ENCODE assay signal across 9 cellular contexts in genomic region chr20:59016795-59017492, GRCh38. TPM values are rescaled to one million over a fixed set of nuclear protein-coding genes. Genes with fewer than 3 reads are reported as not detected.
DNase-seq lines count a peak whose midpoint lies in the region; FAIRE-seq and TF ChIP-seq lines count a peak whose summit lies in the region.
"Had no signal": no experiment of that assay in that cellular context is flagged by ENCODE, and none has a peak within 500 bp of the region (broad histone marks: within the 10 kb centered on the region; RNA-seq: fewer than 3 reads in every experiment).

No MANE protein-coding gene starts in this region.

- no peaks in the 10 kb centered on the region for H4K20me1 ChIP-seq in DOHH2 (ENCODE audit: control insufficient read depth, insufficient read depth, low read depth, low read length)

- no peaks in the 10 kb centered on the region for H3K9me3 ChIP-seq in DOHH2 (ENCODE audit: control insufficient read depth, insufficient read depth, low read length)

- no peak for TF ChIP-seq CTCF in DOHH2 (IDR thresholded peaks at IDR 0.05; ENCODE audit: low read depth, low read length, poor library complexity, severe bottlenecking)

- DNase-seq in M059J (ENCODE audit: low read depth) (peak; percentile 56), kidney tubule cell (ENCODE audit: low spot score) (peak; percentile 27), 8988T (no peak), anterior cingulate cortex (lab: John Stamatoyannopoulos, UW) (no peak), GM12892 (ENCODE audit: insufficient read length) (no peak), SKM-1 (lab: John Stamatoyannopoulos, UW; ENCODE audit: unreplicated experiment) (no peak)
- no peak for DNase-seq in activated T-helper 2 cell treated with anti-CD3 and anti-CD28 coated beads, Interferon-gamma antibody, Interleukin-2, Interleukin-4, amounts not matched to agents 10 μg/mL and 5 μg/mL and 100 μg/mL, durations not matched to agents 14 hours and 24 hours and 36 hours (ENCODE audit: low spot score)
- DNase-seq: effector CD8-positive, alpha-beta T cell had no signal

- no peak for FAIRE-seq in GM12892 (lab: Jason Lieb, UNC)

- no peaks in the 10 kb centered on the region for H3K36me3 ChIP-seq in DOHH2 (ENCODE audit: control insufficient read depth, low read length)

- peak overlapping the region; percentile 55 for H3K4me3 ChIP-seq in DOHH2 (ENCODE audit: low read length)

- H3K79me2 ChIP-seq in DOHH2 (ENCODE audit: control insufficient read depth, low read length), result no peaks in the 10 kb centered on the region

- H3K36me3 Mint-ChIP-seq in activated T-helper 2 cell treated with anti-CD3 and anti-CD28 coated beads, Interferon-gamma antibody, Interleukin-2, Interleukin-4, amounts not matched to agents 10 μg/mL and 5 μg/mL and 100 μg/mL, durations not matched to agents 14 hours and 24 hours and 36 hours (ENCODE audit: low read depth), result peaks cover 3% of the 10 kb centered on the region

- H3K27me3 Mint-ChIP-seq in activated T-helper 2 cell treated with anti-CD3 and anti-CD28 coated beads, Interferon-gamma antibody, Interleukin-2, Interleukin-4, amounts not matched to agents 10 μg/mL and 5 μg/mL and 100 μg/mL, durations not matched to agents 14 hours and 24 hours and 36 hours (ENCODE audit: low read depth), result no peaks in the 10 kb centered on the region

- intact Hi-C loops in activated T-helper 2 cell treated with anti-CD3 and anti-CD28 coated beads, Interferon-gamma antibody, Interleukin-2, Interleukin-4, amounts not matched to agents 10 μg/mL and 5 μg/mL and 100 μg/mL, durations not matched to agents 14 hours and 24 hours and 36 hours (cut with micrococcal nuclease), result no loop called here

- no peaks in the 10 kb centered on the region for H3K9me3 Mint-ChIP-seq in activated T-helper 2 cell treated with anti-CD3 and anti-CD28 coated beads, Interferon-gamma antibody, Interleukin-2, Interleukin-4, amounts not matched to agents 10 μg/mL and 5 μg/mL and 100 μg/mL, durations not matched to agents 14 hours and 24 hours and 36 hours

- H3K27me3 ChIP-seq in DOHH2 (ENCODE audit: control insufficient read depth, low read length), result no peaks in the 10 kb centered on the region

- peak overlapping the region; percentile 71 for H3K4me2 ChIP-seq in DOHH2 (ENCODE audit: low read length)

- no peak for TF ChIP-seq POLR2A in GM12892 (IDR thresholded peaks at IDR 0.05; ENCODE audit: low read depth, low read length)

- H3K9me2 ChIP-seq in DOHH2 (replicated peaks; ENCODE audit: control insufficient read depth, low read length), result no peaks in the 10 kb centered on the region

- peaks cover 20% of the 10 kb centered on the region for H3K4me1 ChIP-seq in DOHH2 (ENCODE audit: control insufficient read depth, low read length)

- 0 out of 2 replicates have a peak, but pooled peaks cover 4% of the 10 kb centered on the region for H3F3A ChIP-seq in DOHH2 (ENCODE audit: control insufficient read depth, insufficient read depth)

- no peak overlapping the region for H3K4me3 Mint-ChIP-seq in activated T-helper 2 cell treated with anti-CD3 and anti-CD28 coated beads, Interferon-gamma antibody, Interleukin-2, Interleukin-4, amounts not matched to agents 10 μg/mL and 5 μg/mL and 100 μg/mL, durations not matched to agents 14 hours and 24 hours and 36 hours (ENCODE audit: low read depth)

- H3K27ac Mint-ChIP-seq in activated T-helper 2 cell treated with anti-CD3 and anti-CD28 coated beads, Interferon-gamma antibody, Interleukin-2, Interleukin-4, amounts not matched to agents 10 μg/mL and 5 μg/mL and 100 μg/mL, durations not matched to agents 14 hours and 24 hours and 36 hours, result peak overlapping the region; percentile 5

- H3K27ac ChIP-seq in DOHH2 (ENCODE audit: low read depth, low read length), result peak overlapping the region; percentile 59

- peaks cover 43% of the 10 kb centered on the region for H3K4me1 Mint-ChIP-seq in activated T-helper 2 cell treated with anti-CD3 and anti-CD28 coated beads, Interferon-gamma antibody, Interleukin-2, Interleukin-4, amounts not matched to agents 10 μg/mL and 5 μg/mL and 100 μg/mL, durations not matched to agents 14 hours and 24 hours and 36 hours (ENCODE audit: low read depth)

RNA-seq across cellular contexts. Expression of gene TUBB1, which starts 2.3 kb away (rescaled TPM):
- 0.17 TPM in 1 of 2 replicates, not detected in the other for total RNA-seq in M059J (2014; rRNA removed; shearing (Covaris generic))
- total RNA-seq in activated T-helper 2 cell treated with anti-CD3 and anti-CD28 coated beads, Interferon-gamma antibody, Interleukin-2, Interleukin-4, amounts not matched to agents 10 μg/mL and 5 μg/mL and 100 μg/mL, durations not matched to agents 14 hours and 24 hours and 36 hours, result not detected in 2 replicates
- polyA plus RNA-seq in GM12892 (2012; ENCODE audit: missing spikeins), result 0.66 TPM

RNA-seq across cellular contexts. Expression of gene CTSZ, which starts 9.9 kb away (rescaled TPM):
- total RNA-seq in M059J (2014; rRNA removed; shearing (Covaris generic)), result 12.4 and 14.9 TPM in 2 replicates
- total RNA-seq in activated T-helper 2 cell treated with anti-CD3 and anti-CD28 coated beads, Interferon-gamma antibody, Interleukin-2, Interleukin-4, amounts not matched to agents 10 μg/mL and 5 μg/mL and 100 μg/mL, durations not matched to agents 14 hours and 24 hours and 36 hours, result 62.0 and 66.1 TPM in 2 replicates
- polyA plus RNA-seq in GM12892 (2012; ENCODE audit: missing spikeins), result 109 TPM

RNA-seq across cellular contexts. Expression of gene ATP5F1E, which starts 15.2 kb away (rescaled TPM):
- 71.7 and 100 TPM in 2 replicates for total RNA-seq in M059J (2014; rRNA removed; shearing (Covaris generic))
- 61.2 and 66.9 TPM in 2 replicates for total RNA-seq in activated T-helper 2 cell treated with anti-CD3 and anti-CD28 coated beads, Interferon-gamma antibody, Interleukin-2, Interleukin-4, amounts not matched to agents 10 μg/mL and 5 μg/mL and 100 μg/mL, durations not matched to agents 14 hours and 24 hours and 36 hours
- 81.7 TPM for polyA plus RNA-seq in GM12892 (2012; ENCODE audit: missing spikeins)

RNA-seq across cellular contexts. Expression of gene PRELID3B, which starts 25.6 kb away (rescaled TPM):
- total RNA-seq in M059J (2014; rRNA removed; shearing (Covaris generic)), result 112 and 114 TPM in 2 replicates
- total RNA-seq in activated T-helper 2 cell treated with anti-CD3 and anti-CD28 coated beads, Interferon-gamma antibody, Interleukin-2, Interleukin-4, amounts not matched to agents 10 μg/mL and 5 μg/mL and 100 μg/mL, durations not matched to agents 14 hours and 24 hours and 36 hours, result 106 and 112 TPM in 2 replicates
- 83.4 TPM for polyA plus RNA-seq in GM12892 (2012; ENCODE audit: missing spikeins)

RNA-seq across cellular contexts. Expression of gene NELFCD, which starts 35.9 kb away (rescaled TPM):
- total RNA-seq in M059J (2014; rRNA removed; shearing (Covaris generic)), result 64.8 and 85.1 TPM in 2 replicates
- 111 and 113 TPM in 2 replicates for total RNA-seq in activated T-helper 2 cell treated with anti-CD3 and anti-CD28 coated beads, Interferon-gamma antibody, Interleukin-2, Interleukin-4, amounts not matched to agents 10 μg/mL and 5 μg/mL and 100 μg/mL, durations not matched to agents 14 hours and 24 hours and 36 hours
- 51.1 TPM for polyA plus RNA-seq in GM12892 (2012; ENCODE audit: missing spikeins)

Comparison
In these comparisons a context has a peak if more than half of its experiments do, and no peak if none do; other contexts are left out.
1. DNase-seq: peak in M059J (single experiment) and kidney tubule cell (single experiment); none in activated T-helper 2 cell treated with anti-CD3 and anti-CD28 coated beads, Interferon-gamma antibody, Interleukin-2, Interleukin-4, amounts not matched to agents 10 μg/mL and 5 μg/mL and 100 μg/mL, durations not matched to agents 14 hours and 24 hours and 36 hours (single experiment), 8988T (single experiment), anterior cingulate cortex (0 of 58), GM12892 (single experiment) and SKM-1 (single experiment).